ENCODE assay signal across 1 cellular context in the genomic region with DNA sequence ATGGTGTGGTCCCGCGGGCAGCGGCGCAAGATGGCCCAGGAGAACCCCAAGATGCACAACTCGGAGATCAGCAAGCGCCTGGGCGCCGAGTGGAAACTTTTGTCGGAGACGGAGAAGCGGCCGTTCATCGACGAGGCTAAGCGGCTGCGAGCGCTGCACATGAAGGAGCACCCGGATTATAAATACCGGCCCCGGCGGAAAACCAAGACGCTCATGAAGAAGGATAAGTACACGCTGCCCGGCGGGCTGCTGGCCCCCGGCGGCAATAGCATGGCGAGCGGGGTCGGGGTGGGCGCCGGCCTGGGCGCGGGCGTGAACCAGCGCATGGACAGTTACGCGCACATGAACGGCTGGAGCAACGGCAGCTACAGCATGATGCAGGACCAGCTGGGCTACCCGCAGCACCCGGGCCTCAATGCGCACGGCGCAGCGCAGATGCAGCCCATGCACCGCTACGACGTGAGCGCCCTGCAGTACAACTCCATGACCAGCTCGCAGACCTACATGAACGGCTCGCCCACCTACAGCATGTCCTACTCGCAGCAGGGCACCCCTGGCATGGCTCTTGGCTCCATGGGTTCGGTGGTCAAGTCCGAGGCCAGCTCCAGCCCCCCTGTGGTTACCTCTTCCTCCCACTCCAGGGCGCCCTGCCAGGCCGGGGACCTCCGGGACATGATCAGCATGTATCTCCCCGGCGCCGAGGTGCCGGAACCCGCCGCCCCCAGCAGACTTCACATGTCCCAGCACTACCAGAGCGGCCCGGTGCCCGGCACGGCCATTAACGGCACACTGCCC.
TF ChIP-seq lines count a peak whose summit lies in the region.

No MANE protein-coding gene starts in this region.

TF ChIP-seq in GM12878, 131 proteins besides CTCF, POLR2A, EP300 and RAD21 (continued from another document):
- TF ChIP-seq, protein P1, sequence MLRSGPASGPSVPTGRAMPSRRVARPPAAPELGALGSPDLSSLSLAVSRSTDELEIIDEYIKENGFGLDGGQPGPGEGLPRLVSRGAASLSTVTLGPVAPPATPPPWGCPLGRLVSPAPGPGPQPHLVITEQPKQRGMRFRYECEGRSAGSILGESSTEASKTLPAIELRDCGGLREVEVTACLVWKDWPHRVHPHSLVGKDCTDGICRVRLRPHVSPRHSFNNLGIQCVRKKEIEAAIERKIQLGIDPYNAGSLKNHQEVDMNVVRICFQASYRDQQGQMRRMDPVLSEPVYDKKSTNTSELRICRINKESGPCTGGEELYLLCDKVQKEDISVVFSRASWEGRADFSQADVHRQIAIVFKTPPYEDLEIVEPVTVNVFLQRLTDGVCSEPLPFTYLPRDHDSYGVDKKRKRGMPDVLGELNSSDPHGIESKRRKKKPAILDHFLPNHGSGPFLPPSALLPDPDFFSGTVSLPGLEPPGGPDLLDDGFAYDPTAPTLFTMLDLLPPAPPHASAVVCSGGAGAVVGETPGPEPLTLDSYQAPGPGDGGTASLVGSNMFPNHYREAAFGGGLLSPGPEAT (IDR thresholded peaks at IDR 0.05; ENCODE audit: low read depth): no peak
- no peak for TF ChIP-seq MYC (IDR thresholded peaks at IDR 0.05; ENCODE audit: insufficient read depth, insufficient read length, insufficient replicate concordance, low read length, severe bottlenecking)
